Comparison of ENCODE assay signal across 21 cellular contexts in genomic region chr21:15029077-15029476, GRCh38. TPM values are rescaled to one million over a fixed set of nuclear protein-coding genes. Genes with fewer than 3 reads are reported as not detected.
DNase-seq lines count a peak whose midpoint lies in the region; ATAC-seq and TF ChIP-seq lines count a peak whose summit lies in the region.
"Had no signal": no experiment of that assay in that cellular context is flagged by ENCODE, and none has a peak within 500 bp of the region (broad histone marks: within the 10 kb centered on the region; RNA-seq: fewer than 3 reads in every experiment).

No MANE protein-coding gene starts in this region.

- peaks cover 4% of the 10 kb centered on the region for H3K79me2 ChIP-seq in trophoblast cell (ENCODE audit: control insufficient read depth, insufficient read depth, low read length, poor library complexity)
- no peaks in the 10 kb centered on the region for H3K79me2 ChIP-seq in SK-N-SH (ENCODE audit: insufficient read depth)

- H4K12ac ChIP-seq in trophoblast cell (ENCODE audit: low read depth, low read length): no peak overlapping the region

- no peak overlapping the region for H2BK5ac ChIP-seq in trophoblast cell (ENCODE audit: low read depth, low read length, poor library complexity)

- no CpG with 5 or more reads among the region's 4 CpGs for WGBS in trophoblast cell (ENCODE audit: extremely low coverage, insufficient coverage, insufficient read length)
- WGBS in SK-N-SH (ENCODE audit: low lambda C conversion rate): 14% methylated on average over 4 of the region's 4 CpGs

- no peak overlapping the region for H2BK12ac ChIP-seq in trophoblast cell (ENCODE audit: low read length)

- H3K4me2 ChIP-seq in trophoblast cell (ENCODE audit: low read length) (no peak overlapping the region), SK-N-SH (no peak overlapping the region)

- H3K9me3 ChIP-seq in trophoblast cell (ENCODE audit: insufficient read depth, low read depth, low read length): no peaks in the 10 kb centered on the region
- no peaks in the 10 kb centered on the region for H3K9me3 ChIP-seq in naive thymus-derived CD4-positive, alpha-beta T cell (ENCODE audit: control insufficient read depth in 2 of 3, low read length in 3 of 3)
- no peaks in the 10 kb centered on the region for H3K9me3 ChIP-seq in SK-N-SH
- H3K9me3 ChIP-seq: breast epithelium, left ventricle myocardium inferior, pancreas had no signal

- no peak overlapping the region for H4K91ac ChIP-seq in trophoblast cell (ENCODE audit: low read depth, low read length)

- H3K27me3 ChIP-seq in trophoblast cell (ENCODE audit: insufficient read depth, low read length) (no peaks in the 10 kb centered on the region), SK-N-SH (ENCODE audit: insufficient read depth) (no peaks in the 10 kb centered on the region)
- H3K27me3 ChIP-seq in naive thymus-derived CD4-positive, alpha-beta T cell (ENCODE audit: control insufficient read depth in 2 of 2, insufficient read depth in 2 of 2, low read length in 2 of 2): no peaks in the 10 kb centered on the region
- H3K27me3 ChIP-seq: breast epithelium, pancreas had no signal

- H3K4me3 ChIP-seq in trophoblast cell (ENCODE audit: low read depth, low read length) (no peak overlapping the region), SK-N-SH (ENCODE audit: low read depth in 2 of 2, low read length in 1 of 2) (no peak overlapping the region)
- H3K4me3 ChIP-seq in naive thymus-derived CD4-positive, alpha-beta T cell (ENCODE audit: low read length): no peak overlapping the region
- H3K4me3 ChIP-seq: breast epithelium, left ventricle myocardium inferior, pancreas, skin epidermis had no signal

- H3F3A ChIP-seq in SK-N-SH (replicated peaks; ENCODE audit: insufficient read depth): no peaks in the 10 kb centered on the region

- no peak for DNase-seq in Calu3
- DNase-seq in HFFc6: no peak
- DNase-seq in activated B cell treated with CpG ODN at 0.5 μM for 24 hours: no peak
- DNase-seq in trophoblast cell: no peak
- no peak for DNase-seq in naive thymus-derived CD4-positive, alpha-beta T cell
- DNase-seq in SK-N-SH: no peak
- no peak for DNase-seq in C1 segment of cervical spinal cord (lab: John Stamatoyannopoulos, UW)
- no peak for DNase-seq in activated CD4-positive, alpha-beta T cell treated with anti-CD3 and anti-CD28 coated beads for 1 hour
- DNase-seq: activated CD8-positive, alpha-beta T cell treated with anti-CD3 and anti-CD28 coated beads for 36 hours; cortex of kidney; DMS153; KG1; left ventricle myocardium inferior; NCI-H1092; NCI-H524; pancreas; Right ventricle myocardium superior; stimulated activated CD4-positive, alpha-beta T cell treated with anti-CD3 and anti-CD28 coated beads, Interleukin-4, amount 100 ng/mL, for 24 hours; T-helper 1 cell had no signal

- no peak overlapping the region for H2AFZ ChIP-seq in trophoblast cell (ENCODE audit: insufficient read depth, low read length, poor library complexity)
- H2AFZ ChIP-seq in SK-N-SH (ENCODE audit: low read depth): no peak overlapping the region

- H3K9ac ChIP-seq in trophoblast cell (ENCODE audit: low read length): no peak overlapping the region
- H3K9ac ChIP-seq in SK-N-SH: no peak overlapping the region

- POLR2A ChIA-PET in activated B cell treated with CpG ODN at 0.5 μM for 24 hours (lab: Charles Lee): no interaction called here
- POLR2A ChIA-PET in naive thymus-derived CD4-positive, alpha-beta T cell (lab: Charles Lee): interaction anchor here (0.5 to 1.4 kb wide), 3 partner anchors 23 to 93 kb away, joined by 3 read pairs; no protein-coding TSS in a partner anchor
- POLR2A ChIA-PET in SK-N-SH (lab: Yijun Ruan, JAX): no interaction called here

- no peak overlapping the region for H3K14ac ChIP-seq in trophoblast cell (ENCODE audit: low read length)

- peak overlapping the region; percentile 78 for H3K4ac ChIP-seq in trophoblast cell (ENCODE audit: low read depth, low read length)

- ATAC-seq in activated B cell treated with CpG ODN at 0.5 μM for 24 hours (ENCODE audit: low read depth): peak; percentile 77
- ATAC-seq in naive thymus-derived CD4-positive, alpha-beta T cell: no peak
- ATAC-seq: activated CD8-positive, alpha-beta T cell treated with anti-CD3 and anti-CD28 coated beads for 36 hours had no signal

- H2BK120ac ChIP-seq in trophoblast cell (ENCODE audit: insufficient read depth, low read length, poor library complexity): no peak overlapping the region

- no peak overlapping the region for H3K23ac ChIP-seq in trophoblast cell (ENCODE audit: low read length)

- H3K4me1 Mint-ChIP-seq in Calu3 (ENCODE audit: low read depth, unreplicated experiment): peaks cover 41% of the 10 kb centered on the region
- H3K4me1 Mint-ChIP-seq in HFFc6 (ENCODE audit: low read depth): peaks cover 72% of the 10 kb centered on the region
- H3K4me1 Mint-ChIP-seq in activated B cell treated with CpG ODN at 0.5 μM for 24 hours: peaks cover 35% of the 10 kb centered on the region
- H3K4me1 Mint-ChIP-seq in naive thymus-derived CD4-positive, alpha-beta T cell: peaks cover 0 to 64% (median 51%) of the 10 kb centered on the region in 7 donors

- no peaks in the 10 kb centered on the region for H3K9me2 ChIP-seq in SK-N-SH

- H2AK5ac ChIP-seq in trophoblast cell (ENCODE audit: low read length): no peak overlapping the region

- no TSS peak for BruUV-seq in Calu3 (replicated peaks; lab: Mats Ljungman, UMichigan)

- intact Hi-C loops in Calu3 (cut with micrococcal nuclease; ENCODE audit: unreplicated experiment) (no loop called here), activated B cell treated with CpG ODN at 0.5 μM for 24 hours (cut with micrococcal nuclease) (loop anchor here (5.0 kb wide), 1 partner anchor 33 kb away; the partner anchor contains the start of gene NRIP1)
- intact Hi-C loops in naive thymus-derived CD4-positive, alpha-beta T cell (cut with micrococcal nuclease): no loop called here

- CTCF ChIA-PET in Calu3 (lab: Charles Lee): no interaction called here
- CTCF ChIA-PET in activated B cell treated with CpG ODN at 0.5 μM for 24 hours (lab: Charles Lee): no interaction called here
- CTCF ChIA-PET in naive thymus-derived CD4-positive, alpha-beta T cell (lab: Charles Lee): no interaction called here
- CTCF ChIA-PET in SK-N-SH (lab: Yijun Ruan, JAX): no interaction called here

- H4K8ac ChIP-seq in trophoblast cell (ENCODE audit: low read depth, low read length): no peak overlapping the region

- no peaks in the 10 kb centered on the region for H3K27me3 Mint-ChIP-seq in Calu3 (ENCODE audit: unreplicated experiment)
- H3K27me3 Mint-ChIP-seq in HFFc6 (ENCODE audit: insufficient read depth): peaks cover 6% of the 10 kb centered on the region
- no peaks in the 10 kb centered on the region for H3K27me3 Mint-ChIP-seq in activated B cell treated with CpG ODN at 0.5 μM for 24 hours
- H3K27me3 Mint-ChIP-seq in naive thymus-derived CD4-positive, alpha-beta T cell: no peaks in the 10 kb centered on the region
- H3K27me3 Mint-ChIP-seq: activated CD8-positive, alpha-beta T cell treated with anti-CD3 and anti-CD28 coated beads for 36 hours had no signal

- H3K4me3 Mint-ChIP-seq in Calu3 (ENCODE audit: low read depth, unreplicated experiment): no peak overlapping the region
- no peak overlapping the region for H3K4me3 Mint-ChIP-seq in HFFc6
- no peak overlapping the region for H3K4me3 Mint-ChIP-seq in activated B cell treated with CpG ODN at 0.5 μM for 24 hours
- no peak overlapping the region for H3K4me3 Mint-ChIP-seq in naive thymus-derived CD4-positive, alpha-beta T cell
- H3K4me3 Mint-ChIP-seq: activated CD8-positive, alpha-beta T cell treated with anti-CD3 and anti-CD28 coated beads for 36 hours had no signal

- no peaks in the 10 kb centered on the region for H3K79me1 ChIP-seq in trophoblast cell (ENCODE audit: low read length)

- H3K27ac Mint-ChIP-seq in Calu3 (ENCODE audit: unreplicated experiment) (peak overlapping the region; percentile 39), HFFc6 (peak overlapping the region; percentile 47; the same call in 1 of the 2 replicates), activated B cell treated with CpG ODN at 0.5 μM for 24 hours (peak overlapping the region; percentile 33)
- peak overlapping the region in 2 of 9 donors; percentile 1 to 18 for H3K27ac Mint-ChIP-seq in naive thymus-derived CD4-positive, alpha-beta T cell
- H3K27ac Mint-ChIP-seq: activated CD8-positive, alpha-beta T cell treated with anti-CD3 and anti-CD28 coated beads for 36 hours had no signal

- H3K36me3 ChIP-seq in trophoblast cell (ENCODE audit: control insufficient read depth in 1 of 2, insufficient read depth in 2 of 2, low read length in 2 of 2) (peaks cover 0 to 2% of the 10 kb centered on the region in 2 experiments), SK-N-SH (replicated peaks in 1 of 2; ENCODE audit: control insufficient read depth in 1 of 2, insufficient read depth in 2 of 2, low read length in 1 of 2) (no peaks in the 10 kb centered on the region)
- no peaks in the 10 kb centered on the region for H3K36me3 ChIP-seq in naive thymus-derived CD4-positive, alpha-beta T cell (ENCODE audit: control insufficient read depth in 2 of 3, insufficient read depth in 3 of 3, low read length in 3 of 3)
- H3K36me3 ChIP-seq: breast epithelium, left ventricle myocardium inferior, pancreas had no signal

- H3K36me3 Mint-ChIP-seq in Calu3 (ENCODE audit: insufficient read depth, unreplicated experiment): peaks cover 13% of the 10 kb centered on the region
- peaks cover 50% of the 10 kb centered on the region for H3K36me3 Mint-ChIP-seq in HFFc6 (ENCODE audit: low read depth)
- peaks cover 7% of the 10 kb centered on the region for H3K36me3 Mint-ChIP-seq in activated B cell treated with CpG ODN at 0.5 μM for 24 hours (ENCODE audit: low read depth)
- peaks cover 5 to 25% (median 18%) of the 10 kb centered on the region in 5 donors for H3K36me3 Mint-ChIP-seq in naive thymus-derived CD4-positive, alpha-beta T cell

- H3K4me1 ChIP-seq in trophoblast cell (ENCODE audit: control insufficient read depth in 1 of 2, insufficient read depth in 2 of 2, low read length in 2 of 2) (no peaks in the 10 kb centered on the region), SK-N-SH (ENCODE audit: control insufficient read depth in 1 of 2, insufficient read depth in 2 of 2, low read depth in 1 of 2, low read length in 1 of 2) (no peaks in the 10 kb centered on the region; a peak in 1 of 4 replicates)
- H3K4me1 ChIP-seq in naive thymus-derived CD4-positive, alpha-beta T cell (ENCODE audit: control insufficient read depth in 2 of 2, insufficient read depth in 2 of 2, low read length in 2 of 2): no peaks in the 10 kb centered on the region
- H3K4me1 ChIP-seq: breast epithelium had no signal

- no peak for TF ChIP-seq EP300 in SK-N-SH (IDR thresholded peaks at IDR 0.05; ENCODE audit: borderline replicate concordance in 1 of 2, low read depth in 1 of 2, low read length in 1 of 2)

- H3K27ac ChIP-seq in trophoblast cell (ENCODE audit: low read depth, low read length): no peak overlapping the region
- H3K27ac ChIP-seq in naive thymus-derived CD4-positive, alpha-beta T cell (ENCODE audit: low read depth, low read length): no peak overlapping the region
- H3K27ac ChIP-seq in SK-N-SH (ENCODE audit: low read depth in 2 of 2, low read length in 1 of 2): no peak overlapping the region
- H3K27ac ChIP-seq: breast epithelium, left ventricle myocardium inferior, pancreas, skin epidermis had no signal

- no peaks in the 10 kb centered on the region for H4K20me1 ChIP-seq in SK-N-SH (ENCODE audit: insufficient read depth)

- TF ChIP-seq RAD21 in SK-N-SH (IDR thresholded peaks at IDR 0.05; ENCODE audit: low read length): no peak

- no peak overlapping the region for H3K18ac ChIP-seq in trophoblast cell (ENCODE audit: low read length)

- TF ChIP-seq CTCF in Calu3 (IDR thresholded peaks at IDR 0.05; ENCODE audit: unreplicated experiment): no peak
- TF ChIP-seq CTCF in HFFc6 (IDR thresholded peaks at IDR 0.05): no peak
- TF ChIP-seq CTCF in activated B cell treated with CpG ODN at 0.5 μM for 24 hours (IDR thresholded peaks at IDR 0.05): no peak
- no peak for TF ChIP-seq CTCF in SK-N-SH (IDR thresholded peaks at IDR 0.05)

- H3K9me3 Mint-ChIP-seq in Calu3 (ENCODE audit: low read depth, unreplicated experiment) (no peaks in the 10 kb centered on the region), HFFc6 (peaks cover 18% of the 10 kb centered on the region), activated B cell treated with CpG ODN at 0.5 μM for 24 hours (no peaks in the 10 kb centered on the region)
- peaks cover 0 to 1% (median 0%) of the 10 kb centered on the region in 11 donors for H3K9me3 Mint-ChIP-seq in naive thymus-derived CD4-positive, alpha-beta T cell
- H3K9me3 Mint-ChIP-seq: activated CD8-positive, alpha-beta T cell treated with anti-CD3 and anti-CD28 coated beads for 36 hours had no signal

RNA-seq across cellular contexts. Expression of gene NRIP1, which starts 35.7 kb away (rescaled TPM):
- total RNA-seq in Calu3 (2022) (58.7 TPM in 2 replicates), activated B cell treated with CpG ODN at 0.5 μM for 24 hours (24.6 and 26.6 TPM in 2 replicates)
- 10 to 100 TPM; 39.1 to 56.6 (median 52.3) TPM for total RNA-seq in HFFc6 (2021; fragmentation: NEBNext Ultra II Directional; extraction: Animal tissue kit (Norgen Biotek cat#: 25700))
- polyA plus RNA-seq in trophoblast cell (2013): 19.8 and 20.8 TPM in 2 replicates
- total RNA-seq in naive thymus-derived CD4-positive, alpha-beta T cell: 10 to 100 TPM; 13.8 to 42.6 (median 35.8) TPM
- polyA plus RNA-seq in naive thymus-derived CD4-positive, alpha-beta T cell: 10 to 100 TPM; 24.0 to 35.2 TPM
- 0.02 and 0.05 TPM in 2 replicates for polyA plus RNA-seq in SK-N-SH (2012; rRNA removed)
- polyA plus RNA-seq in SK-N-SH (2012; cell fraction: cytosol; rRNA removed): 0.04 TPM in 2 replicates
- 0.06 TPM in 1 of 2 replicates, not detected in the other for polyA plus RNA-seq in SK-N-SH (2012; cell fraction: nucleus; rRNA removed)
